10 cellular contexts compared by ENCODE assay signal in the genomic region with DNA sequence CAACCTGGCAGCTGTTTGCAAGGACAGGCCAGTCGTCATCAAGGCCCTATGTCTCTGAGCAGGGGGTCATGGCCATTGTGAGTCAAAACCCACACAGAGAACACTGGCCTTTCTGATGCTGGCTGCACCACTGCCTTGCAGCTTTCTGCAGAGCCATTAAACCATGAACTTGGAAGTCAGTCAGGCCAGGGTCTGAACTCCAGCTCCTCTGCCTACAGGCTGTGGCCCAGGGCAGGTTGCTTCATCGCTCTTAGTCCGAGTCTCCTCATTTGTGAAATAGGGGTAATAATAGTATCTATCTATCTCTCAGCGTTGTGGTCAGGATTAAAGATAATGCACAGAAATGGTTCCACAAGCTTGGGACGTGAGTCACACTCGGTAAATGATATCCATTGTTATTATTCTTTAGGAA. TPM values are rescaled to one million over a fixed set of nuclear protein-coding genes. Genes with fewer than 3 reads are reported as not detected.
DNase-seq lines count a peak whose midpoint lies in the region; ATAC-seq and TF ChIP-seq lines count a peak whose summit lies in the region.
"Had no signal": no experiment of that assay in that cellular context is flagged by ENCODE, and none has a peak within 500 bp of the region (broad histone marks: within the 10 kb centered on the region; RNA-seq: fewer than 3 reads in every experiment).

No MANE protein-coding gene starts in this region.

- H3K36me3 Mint-ChIP-seq in stimulated activated naive B cell treated with anti-CD40 and anti-IgM and Interleukin-4, amounts not matched to agents 10 μg/mL and 1 μg/mL and 100 μg/mL, for 72 hours: peaks cover 6 to 17% of the 10 kb centered on the region in 2 donors

- H3K4me3 Mint-ChIP-seq in stimulated activated naive B cell treated with anti-CD40 and anti-IgM and Interleukin-4, amounts not matched to agents 10 μg/mL and 1 μg/mL and 100 μg/mL, for 72 hours: no peak overlapping the region

- H3K27me3 ChIP-seq in SK-N-SH (ENCODE audit: insufficient read depth): no peaks in the 10 kb centered on the region

- H3K4me2 ChIP-seq in SK-N-SH: peak overlapping the region; percentile 69

- POLR2A ChIA-PET in SK-N-SH (lab: Yijun Ruan, JAX): no interaction called here

- H3F3A ChIP-seq in SK-N-SH (replicated peaks; ENCODE audit: insufficient read depth): peaks cover 47% of the 10 kb centered on the region

- H3K4me1 ChIP-seq in SK-N-SH (ENCODE audit: control insufficient read depth in 1 of 2, insufficient read depth in 2 of 2, low read depth in 1 of 2, low read length in 1 of 2): peaks cover 0 to 35% of the 10 kb centered on the region in 2 experiments

- H4K20me1 ChIP-seq in SK-N-SH (ENCODE audit: insufficient read depth): no peaks in the 10 kb centered on the region

- TF ChIP-seq CTCF in SK-N-SH (IDR thresholded peaks at IDR 0.05): no peak
- no peak for TF ChIP-seq CTCF in foreskin fibroblast (IDR thresholded peaks at IDR 0.05; ENCODE audit: low read depth, low read length)

- DNase-seq in NOMO-1 treated with DMSO at 0.1 percent for 48 hours (lab: John Stamatoyannopoulos, UW; ENCODE audit: unreplicated experiment) (peak; percentile 22), NOMO-1 treated with dmso at 0.1 percent for 144 hours (lab: John Stamatoyannopoulos, UW; ENCODE audit: unreplicated experiment) (no peak), SK-N-SH (no peak), foreskin fibroblast (peak; percentile 71 to 82), NCI-H345 treated with DMSO at 0.1 percent for 48 hours (lab: John Stamatoyannopoulos, UW; ENCODE audit: unreplicated experiment) (no peak), cerebellar cortex (ENCODE audit: low spot score) (no peak)
- DNase-seq in stimulated activated naive B cell treated with anti-CD40 and anti-IgM and Interleukin-4, amounts not matched to agents 10 μg/mL and 1 μg/mL and 100 μg/mL, for 72 hours: no peak
- DNase-seq: activated effector memory CD4-positive, alpha-beta T cell treated with Interleukin-2 at 50 U/mL for 16 hours had no signal

- peak overlapping the region; percentile 39; the same call in 1 of the 2 replicates for H2AFZ ChIP-seq in SK-N-SH (ENCODE audit: low read depth)

- H3K4me3 ChIP-seq in SK-N-SH (ENCODE audit: low read depth in 2 of 2, low read length in 1 of 2) (0 out of 4 replicates have a peak overlapping the region, but pooled peaks of 1 of the 2 experiments have one; percentile 13), foreskin fibroblast (ENCODE audit: low read depth in 1 of 2, low read length in 2 of 2) (no peak overlapping the region)

- TF ChIP-seq RAD21 in SK-N-SH (IDR thresholded peaks at IDR 0.05; ENCODE audit: low read length): no peak

- TF ChIP-seq EP300 in SK-N-SH (IDR thresholded peaks at IDR 0.05; ENCODE audit: borderline replicate concordance in 1 of 2, low read depth in 1 of 2, low read length in 1 of 2): peak in 1 of 2 experiments; percentile 88; a peak in 1 of 4 replicates

- peak overlapping the region; percentile 53 to 98; a peak in 3 of 4 replicates for H3K27ac ChIP-seq in SK-N-SH (ENCODE audit: low read depth in 2 of 2, low read length in 1 of 2)
- H3K27ac ChIP-seq: HL-60 had no signal

- H3K79me2 ChIP-seq in SK-N-SH (ENCODE audit: insufficient read depth): no peaks in the 10 kb centered on the region

- ATAC-seq in stimulated activated naive B cell treated with anti-CD40 and anti-IgM and Interleukin-4, amounts not matched to agents 10 μg/mL and 1 μg/mL and 100 μg/mL, for 72 hours (replicated peaks): no peak
- no peak for ATAC-seq in HG02610 (IDR thresholded peaks at IDR 0.05; ENCODE audit: unreplicated experiment)

- H3K9me3 Mint-ChIP-seq in stimulated activated naive B cell treated with anti-CD40 and anti-IgM and Interleukin-4, amounts not matched to agents 10 μg/mL and 1 μg/mL and 100 μg/mL, for 72 hours: peaks cover 16 to 18% of the 10 kb centered on the region in 2 donors

- no peaks in the 10 kb centered on the region for H3K9me2 ChIP-seq in SK-N-SH

- peaks cover 18 to 34% of the 10 kb centered on the region in 2 donors for H3K4me1 Mint-ChIP-seq in stimulated activated naive B cell treated with anti-CD40 and anti-IgM and Interleukin-4, amounts not matched to agents 10 μg/mL and 1 μg/mL and 100 μg/mL, for 72 hours

- peak overlapping the region; percentile 75 for H3K9ac ChIP-seq in SK-N-SH

- CTCF ChIA-PET in SK-N-SH (lab: Yijun Ruan, JAX): interaction anchor here (0.6 to 0.9 kb wide), 2 partner anchors 12 to 27 kb away, joined by 3 read pairs; no protein-coding TSS in a partner anchor

- H3K9me3 ChIP-seq in SK-N-SH: no peaks in the 10 kb centered on the region

- H3K27ac Mint-ChIP-seq in stimulated activated naive B cell treated with anti-CD40 and anti-IgM and Interleukin-4, amounts not matched to agents 10 μg/mL and 1 μg/mL and 100 μg/mL, for 72 hours: peak overlapping the region; percentile 70

- WGBS in SK-N-SH (ENCODE audit: low lambda C conversion rate): 18% methylated on average over 6 of the region's 6 CpGs

- H3K36me3 ChIP-seq in SK-N-SH (replicated peaks in 1 of 2; ENCODE audit: control insufficient read depth in 1 of 2, insufficient read depth in 2 of 2, low read length in 1 of 2): no peaks in the 10 kb centered on the region

- H3K27me3 Mint-ChIP-seq in stimulated activated naive B cell treated with anti-CD40 and anti-IgM and Interleukin-4, amounts not matched to agents 10 μg/mL and 1 μg/mL and 100 μg/mL, for 72 hours: peaks cover 0 to 10% of the 10 kb centered on the region in 2 donors

TF ChIP-seq in SK-N-SH, 30 proteins besides CTCF, POLR2A, EP300 and RAD21 (continues in another document):
- peak; percentile 57; the same call in 1 of the 2 replicates for TF ChIP-seq ZBTB33 (IDR thresholded peaks at IDR 0.05; ENCODE audit: borderline replicate concordance, low read depth)
- TF ChIP-seq FOXJ3 (CRISPR knock-in tag; IDR thresholded peaks at IDR 0.05): no peak
- no peak for TF ChIP-seq GABPA (IDR thresholded peaks at IDR 0.05; ENCODE audit: low read depth)
- TF ChIP-seq GATA2 (CRISPR knock-in tag; IDR thresholded peaks at IDR 0.05): no peak
- no peak for TF ChIP-seq EZH2phosphoT487 (IDR thresholded peaks at IDR 0.05; ENCODE audit: borderline replicate concordance, low read depth)
- TF ChIP-seq YY1 (IDR thresholded peaks at IDR 0.05; ENCODE audit: low read depth): no peak; the same call in 1 of the 2 replicates
- peak; percentile 56; the same call in 1 of the 2 replicates for TF ChIP-seq NFIC (IDR thresholded peaks at IDR 0.05; ENCODE audit: borderline replicate concordance)
- TF ChIP-seq ELF1 (IDR thresholded peaks at IDR 0.05): no peak
- peak; percentile 94 for TF ChIP-seq JUND (IDR thresholded peaks at IDR 0.05)
- TF ChIP-seq, protein P1, sequence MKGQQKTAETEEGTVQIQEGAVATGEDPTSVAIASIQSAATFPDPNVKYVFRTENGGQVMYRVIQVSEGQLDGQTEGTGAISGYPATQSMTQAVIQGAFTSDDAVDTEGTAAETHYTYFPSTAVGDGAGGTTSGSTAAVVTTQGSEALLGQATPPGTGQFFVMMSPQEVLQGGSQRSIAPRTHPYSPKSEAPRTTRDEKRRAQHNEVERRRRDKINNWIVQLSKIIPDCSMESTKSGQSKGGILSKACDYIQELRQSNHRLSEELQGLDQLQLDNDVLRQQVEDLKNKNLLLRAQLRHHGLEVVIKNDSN (IDR thresholded peaks at IDR 0.05; ENCODE audit: borderline replicate concordance, low read depth): no peak
- no peak for TF ChIP-seq CHD2 (IDR thresholded peaks at IDR 0.05; ENCODE audit: low read length, partially characterized antibody)
- TF ChIP-seq RFX5 (IDR thresholded peaks at IDR 0.05; ENCODE audit: low read length): no peak
- TF ChIP-seq SMC3 (IDR thresholded peaks at IDR 0.05; ENCODE audit: low read depth, low read length): no peak
- TF ChIP-seq MXI1 (IDR thresholded peaks at IDR 0.05; ENCODE audit: low read depth, low read length): no peak
- peak; percentile 10; the same call in 1 of the 2 replicates for TF ChIP-seq TAF1 (IDR thresholded peaks at IDR 0.05; ENCODE audit: borderline replicate concordance, low read depth, low read length)
- peak; percentile 88 for TF ChIP-seq TEAD4 (IDR thresholded peaks at IDR 0.05; ENCODE audit: borderline replicate concordance, insufficient read depth)
- peak; percentile 46; the same call in 1 of the 2 replicates for TF ChIP-seq RXRA (IDR thresholded peaks at IDR 0.05; ENCODE audit: borderline replicate concordance, low read depth)
- peak; percentile 72; the same call in 1 of the 2 replicates for TF ChIP-seq MEF2A (IDR thresholded peaks at IDR 0.05; ENCODE audit: borderline replicate concordance, low read depth)
- TF ChIP-seq USF2 (IDR thresholded peaks at IDR 0.05; ENCODE audit: borderline replicate concordance, low read depth, low read length): no peak
- no peak for TF ChIP-seq RCOR1 (IDR thresholded peaks at IDR 0.05; ENCODE audit: low read length)
- TF ChIP-seq FOXM1 (IDR thresholded peaks at IDR 0.05; ENCODE audit: low read depth): peak; percentile 61; the same call in 1 of the 2 replicates
- peak; percentile 89 for TF ChIP-seq TCF12 (IDR thresholded peaks at IDR 0.05)

RNA-seq across cellular contexts. Expression of gene HIVEP3, which starts 35.8 kb away (rescaled TPM):
- 6.2 and 6.4 TPM in 2 replicates for polyA plus RNA-seq in SK-N-SH (2012; rRNA removed)
- polyA plus RNA-seq in SK-N-SH (2012; cell fraction: cytosol; rRNA removed): 6.9 and 7.3 TPM in 2 replicates
- polyA plus RNA-seq in SK-N-SH (2012; cell fraction: nucleus; rRNA removed): 5.7 and 9.3 TPM in 2 replicates

Comparison
In these comparisons a context has a peak if more than half of its experiments do, and no peak if none do; other contexts are left out.
1. DNase-seq: peak in NOMO-1 treated with DMSO at 0.1 percent for 48 hours (single experiment) and foreskin fibroblast (2 of 2); none in NOMO-1 treated with dmso at 0.1 percent for 144 hours (single experiment), SK-N-SH (single experiment), stimulated activated naive B cell treated with anti-CD40 and anti-IgM and Interleukin-4, amounts not matched to agents 10 μg/mL and 1 μg/mL and 100 μg/mL, for 72 hours (single experiment), NCI-H345 treated with DMSO at 0.1 percent for 48 hours (single experiment) and cerebellar cortex (single experiment).